ENCODE assay signal across 32 cellular contexts in genomic region chr4:39786838-39787237, GRCh38.
"Had no signal": no experiment of that assay in that cellular context is flagged by ENCODE, and none has a peak within 500 bp of the region (broad histone marks: within the 10 kb centered on the region; RNA-seq: fewer than 3 reads in every experiment).

No MANE protein-coding gene starts in this region.

- DNase-seq: activated CD4-positive, alpha-beta T cell treated with anti-CD3 and anti-CD28 coated beads for 36 hours; activated CD4-positive, alpha-beta T cell treated with anti-CD3 and anti-CD28 coated beads, Interleukin-2, amount 50 U/mL, for 4 hours; activated CD4-positive, CD25-positive, alpha-beta regulatory T cell; activated naive CD4-positive, alpha-beta T cell; activated naive CD8-positive, alpha-beta T cell treated with anti-CD3 and anti-CD28 coated beads, Interleukin-2, amount 10 ng/mL, durations not matched to agents 7 days and 5 days; activated T-cell treated with anti-CD3 and anti-CD28 coated beads for 4 hours; activated T-cell treated with anti-CD3 and anti-CD28 coated beads, Interleukin-2, amount 50 U/mL, for 72 hours; brain microvascular endothelial cell; cortex of kidney; esophagus squamous epithelium; foreskin melanocyte; kidney glomerular epithelial cell; left lung; mesendoderm; mucosa of descending colon; retina; stimulated activated CD4-positive, alpha-beta T cell treated with anti-CD3 and anti-CD28 coated beads, Interleukin-4, amount 100 ng/mL, for 24 hours; stimulated activated naive CD8-positive, alpha-beta T cell treated with anti-CD3 and anti-CD28 coated beads, Interleukin-15, amount 100 ng/mL, for 72 hours; substantia nigra; SW 1271; T1000; upper lobe of left lung had no signal

- H3K9me3 ChIP-seq: esophagus squamous epithelium, left lung, mucosa of descending colon, neutrophil, prostate gland, upper lobe of left lung, vagina had no signal

- H3K27ac Mint-ChIP-seq: activated CD4-positive, alpha-beta T cell treated with anti-CD3 and anti-CD28 coated beads for 36 hours; activated naive CD8-positive, alpha-beta T cell treated with anti-CD3 and anti-CD28 coated beads, Interleukin-2, amount 10 ng/mL, durations not matched to agents 7 days and 5 days; nephron; T-helper 1 cell treated with Interleukin-12 subunit alpha and Interleukin-12 subunit beta and Interleukin-4 antibody, amounts not matched to agents 30 μg/mL and 1 μg/mL, for 36 hours had no signal

- H3K4me1 ChIP-seq: esophagus squamous epithelium, left lung, prostate gland, upper lobe of left lung, vagina had no signal

- H3K4me3 Mint-ChIP-seq: activated CD4-positive, alpha-beta T cell treated with anti-CD3 and anti-CD28 coated beads for 36 hours; activated naive CD8-positive, alpha-beta T cell treated with anti-CD3 and anti-CD28 coated beads, Interleukin-2, amount 10 ng/mL, durations not matched to agents 7 days and 5 days; activated T-cell treated with anti-CD3 and anti-CD28 coated beads, Interleukin-2, amount 50 U/mL, for 72 hours; nephron; stimulated activated effector memory CD8-positive, alpha-beta T cell treated with anti-CD3 and anti-CD28 coated beads, Interleukin-12 subunit alpha, Interleukin-12 subunit beta, amount 100 ng/mL, for 72 hours; stimulated activated naive CD8-positive, alpha-beta T cell treated with anti-CD3 and anti-CD28 coated beads, Interleukin-15, amount 100 ng/mL, for 72 hours; T-helper 1 cell treated with Interleukin-12 subunit alpha and Interleukin-12 subunit beta and Interleukin-4 antibody, amounts not matched to agents 30 μg/mL and 1 μg/mL, for 36 hours had no signal

- H3K9me3 Mint-ChIP-seq: activated naive CD8-positive, alpha-beta T cell treated with anti-CD3 and anti-CD28 coated beads, Interleukin-2, amount 10 ng/mL, durations not matched to agents 7 days and 5 days; activated T-cell treated with anti-CD3 and anti-CD28 coated beads, Interleukin-2, amount 50 U/mL, for 72 hours; nephron; stimulated activated effector memory CD8-positive, alpha-beta T cell treated with anti-CD3 and anti-CD28 coated beads, Interleukin-12 subunit alpha, Interleukin-12 subunit beta, amount 100 ng/mL, for 72 hours; stimulated activated naive CD8-positive, alpha-beta T cell treated with anti-CD3 and anti-CD28 coated beads, Interleukin-15, amount 100 ng/mL, for 72 hours; T-helper 1 cell treated with Interleukin-12 subunit alpha and Interleukin-12 subunit beta and Interleukin-4 antibody, amounts not matched to agents 30 μg/mL and 1 μg/mL, for 36 hours had no signal

- H3K36me3 Mint-ChIP-seq: activated naive CD8-positive, alpha-beta T cell treated with anti-CD3 and anti-CD28 coated beads, Interleukin-2, amount 10 ng/mL, durations not matched to agents 7 days and 5 days had no signal

- FAIRE-seq: astrocyte had no signal

- H3K27me3 ChIP-seq: brain microvascular endothelial cell, esophagus squamous epithelium, left lung, neutrophil, upper lobe of left lung, vagina had no signal

- H3K36me3 ChIP-seq: brain microvascular endothelial cell, prostate gland, vagina had no signal

- ATAC-seq: activated CD4-positive, alpha-beta T cell treated with anti-CD3 and anti-CD28 coated beads for 36 hours; activated T-cell treated with anti-CD3 and anti-CD28 coated beads, Interleukin-2, amount 50 U/mL, for 72 hours; left lung; mucosa of descending colon; sciatic nerve; stimulated activated effector memory CD8-positive, alpha-beta T cell treated with anti-CD3 and anti-CD28 coated beads, Interleukin-12 subunit alpha, Interleukin-12 subunit beta, amount 100 ng/mL, for 72 hours; stimulated activated naive CD8-positive, alpha-beta T cell treated with anti-CD3 and anti-CD28 coated beads, Interleukin-15, amount 100 ng/mL, for 72 hours had no signal

- H3K27ac ChIP-seq: brain microvascular endothelial cell, esophagus squamous epithelium, left lung, neutrophil, prostate gland, skin epidermis, upper lobe of left lung, vagina had no signal

- H3K27me3 Mint-ChIP-seq: activated CD4-positive, alpha-beta T cell treated with anti-CD3 and anti-CD28 coated beads for 36 hours; activated naive CD8-positive, alpha-beta T cell treated with anti-CD3 and anti-CD28 coated beads, Interleukin-2, amount 10 ng/mL, durations not matched to agents 7 days and 5 days; stimulated activated naive CD8-positive, alpha-beta T cell treated with anti-CD3 and anti-CD28 coated beads, Interleukin-15, amount 100 ng/mL, for 72 hours had no signal

- H3K4me1 Mint-ChIP-seq: activated CD4-positive, alpha-beta T cell treated with anti-CD3 and anti-CD28 coated beads for 36 hours; activated naive CD8-positive, alpha-beta T cell treated with anti-CD3 and anti-CD28 coated beads, Interleukin-2, amount 10 ng/mL, durations not matched to agents 7 days and 5 days; nephron; stimulated activated effector memory CD8-positive, alpha-beta T cell treated with anti-CD3 and anti-CD28 coated beads, Interleukin-12 subunit alpha, Interleukin-12 subunit beta, amount 100 ng/mL, for 72 hours; stimulated activated naive CD8-positive, alpha-beta T cell treated with anti-CD3 and anti-CD28 coated beads, Interleukin-15, amount 100 ng/mL, for 72 hours had no signal

- H3K4me3 ChIP-seq: esophagus squamous epithelium, left lung, lung, mucosa of descending colon, prostate gland, skin epidermis, upper lobe of left lung, vagina had no signal
